ENCODE assay signal across 21 cellular contexts in the genomic region with DNA sequence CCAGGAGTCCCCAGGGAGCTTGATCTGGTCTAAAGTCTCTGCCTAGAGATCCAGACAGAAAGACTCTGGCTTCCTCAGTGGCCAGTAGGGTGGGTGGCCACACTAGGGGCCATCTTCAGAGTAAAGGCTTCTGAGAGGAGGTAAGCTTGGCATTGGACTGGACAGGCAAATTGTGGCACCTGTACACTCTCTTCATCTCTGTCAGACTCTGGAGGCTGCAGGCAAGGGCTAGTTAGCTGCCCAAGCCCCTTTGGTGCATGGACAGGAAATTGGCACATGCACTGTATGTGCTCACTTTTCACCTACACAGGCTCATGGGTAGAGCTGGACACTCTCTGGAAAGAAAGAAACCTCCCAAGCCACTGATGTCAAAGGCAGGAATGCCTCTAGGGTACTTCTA.
"Had no signal": no experiment of that assay in that cellular context is flagged by ENCODE, and none has a peak within 500 bp of the region (broad histone marks: within the 10 kb centered on the region; RNA-seq: fewer than 3 reads in every experiment).

No MANE protein-coding gene starts in this region.

- H3K27ac ChIP-seq: colonic mucosa, esophagus squamous epithelium, gastrocnemius medialis, heart right ventricle, left lung, lower lobe of right lung had no signal

- H3K9me3 ChIP-seq: colonic mucosa, esophagus squamous epithelium, gastrocnemius medialis, heart right ventricle, left lung, lower lobe of right lung had no signal

- H3K9me3 Mint-ChIP-seq: dendritic cell treated with granulocyte-macrophage colony-stimulating factor and Interleukin-4, amounts not matched to agents 40 ng/mL and 50 ng/mL, for 4 days; effector memory CD8-positive, alpha-beta T cell; memory B cell had no signal

- H3K27ac Mint-ChIP-seq: dendritic cell treated with granulocyte-macrophage colony-stimulating factor and Interleukin-4, amounts not matched to agents 40 ng/mL and 50 ng/mL, for 4 days; effector memory CD8-positive, alpha-beta T cell; memory B cell had no signal

- ATAC-seq: effector memory CD8-positive, alpha-beta T cell; gastrocnemius medialis; heart right ventricle; left cardiac atrium; left lung; left ventricle myocardium superior; lower lobe of right lung had no signal

- H3K4me1 ChIP-seq: colonic mucosa, gastrocnemius medialis had no signal

- DNase-seq: colonic mucosa; cortex of kidney; effector CD8-positive, alpha-beta T cell; effector memory CD8-positive, alpha-beta T cell; esophagus squamous epithelium; foreskin fibroblast; foreskin melanocyte; gastrocnemius medialis; glutamatergic neuron; head of caudate nucleus; heart right ventricle; hippocampal formation; left cardiac atrium; left lung; left ventricle myocardium superior; lower lobe of right lung; mammary epithelial cell; mesendoderm; midbrain had no signal

- H3K36me3 ChIP-seq: colonic mucosa, esophagus squamous epithelium, gastrocnemius medialis, heart right ventricle, left lung, lower lobe of right lung had no signal

- H3K4me3 ChIP-seq: colonic mucosa, esophagus squamous epithelium, gastrocnemius medialis, heart right ventricle, left lung, lower lobe of right lung had no signal

- H3K4me3 Mint-ChIP-seq: dendritic cell treated with granulocyte-macrophage colony-stimulating factor and Interleukin-4, amounts not matched to agents 40 ng/mL and 50 ng/mL, for 4 days; effector memory CD8-positive, alpha-beta T cell; memory B cell had no signal

- H3K27me3 ChIP-seq: colonic mucosa, esophagus squamous epithelium, gastrocnemius medialis, left lung had no signal

- H3K27me3 Mint-ChIP-seq: dendritic cell treated with granulocyte-macrophage colony-stimulating factor and Interleukin-4, amounts not matched to agents 40 ng/mL and 50 ng/mL, for 4 days; effector memory CD8-positive, alpha-beta T cell; memory B cell had no signal

- H3K36me3 Mint-ChIP-seq: memory B cell had no signal
